In genomic region chr2:130520994-130521393, GRCh38 we compare ENCODE assay signal across 15 cellular contexts. TPM values are rescaled to one million over a fixed set of nuclear protein-coding genes. Genes with fewer than 3 reads are reported as not detected.
"Had no signal": no experiment of that assay in that cellular context is flagged by ENCODE, and none has a peak within 500 bp of the region (broad histone marks: within the 10 kb centered on the region; RNA-seq: fewer than 3 reads in every experiment).

Gene CFC1B, plus strand, starts transcription at chr2:130521222. Its CDS starts 263 bp downstream, at chr2:130521485.

RNA-seq across cellular contexts. Expression of gene CFC1B, which starts in this region (rescaled TPM):
- total RNA-seq: activated B cell treated with CpG ODN at 0.5 μM for 24 hours; activated CD4-positive, alpha-beta memory T cell treated with anti-CD3 and anti-CD28 coated beads for 36 hours; activated CD4-positive, alpha-beta memory T cell treated with anti-CD3 and anti-CD28 coated beads, Interleukin-2, amount 10 ng/mL, durations not matched to agents 7 days and 5 days; activated CD4-positive, alpha-beta T cell treated with anti-CD3 and anti-CD28 coated beads for 36 hours; activated CD4-positive, alpha-beta T cell treated with anti-CD3 and anti-CD28 coated beads, Interleukin-2, amount 10 ng/mL, durations not matched to agents 24 days and 14 days; activated CD4-positive, alpha-beta T cell treated with anti-CD3 and anti-CD28 coated beads, Interleukin-2, amount 10 ng/mL, durations not matched to agents 7 days and 5 days; activated CD8-positive, alpha-beta memory T cell treated with anti-CD3 and anti-CD28 coated beads for 36 hours; activated CD8-positive, alpha-beta memory T cell treated with anti-CD3 and anti-CD28 coated beads, Interleukin-2, amount 10 ng/mL, durations not matched to agents 7 days and 5 days; activated CD8-positive, alpha-beta T cell treated with anti-CD3 and anti-CD28 coated beads for 36 hours; activated CD8-positive, alpha-beta T cell treated with anti-CD3 and anti-CD28 coated beads, Interleukin-2, amount 10 ng/mL, durations not matched to agents 7 days and 5 days; T-cell; T-helper 1 cell treated with Interleukin-12 subunit alpha and Interleukin-12 subunit beta and Interleukin-4 antibody, amounts not matched to agents 30 ng/mL and 1 ng/mL, for 36 hours; T-helper 17 cell; T-helper 2 cell treated with Interferon-gamma antibody and Interleukin-4, amounts not matched to agents 100 ng/mL and 5 ng/mL, for 36 hours; WTC11 had no signal
